In the genomic region with DNA sequence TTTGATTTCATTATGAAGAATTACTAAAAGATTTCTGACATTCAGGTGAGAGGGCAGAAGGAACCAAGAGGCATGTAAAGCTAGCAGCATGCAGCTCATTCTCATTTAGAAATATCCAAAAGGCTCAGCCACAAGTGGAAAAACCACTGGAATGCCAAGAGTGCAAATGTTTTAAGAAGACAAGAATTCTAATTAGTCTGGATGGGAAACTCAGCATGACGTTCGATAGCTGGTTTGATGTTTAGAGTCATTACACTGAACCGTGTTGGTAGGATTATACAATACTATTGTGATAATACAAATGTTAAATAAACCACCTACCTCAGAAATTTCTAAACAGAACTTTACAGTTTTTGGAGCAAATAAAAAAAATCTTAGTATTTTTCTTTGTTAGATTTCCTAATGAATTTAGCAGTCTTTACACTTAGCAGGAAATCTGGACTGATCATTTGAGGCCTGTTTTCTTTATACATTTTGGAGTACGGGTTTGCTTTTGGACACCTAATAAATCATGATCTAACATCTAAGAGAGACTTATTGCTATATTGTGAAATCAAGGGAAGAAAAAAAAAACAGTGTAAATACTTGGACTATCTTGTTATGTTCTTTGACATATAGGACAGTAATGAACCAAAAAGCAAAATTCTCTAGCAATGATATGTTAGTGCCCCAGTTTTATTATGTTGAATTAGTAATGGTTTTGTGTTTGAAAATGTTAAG, we compare ENCODE assay signal across 11 cellular contexts.
A peak's percentile ranks its signal among the peaks of the same experiment; 100 is the strongest.
DNase-seq lines count a peak whose midpoint lies in the region; TF ChIP-seq lines count a peak whose summit lies in the region.
"Had no signal": no experiment of that assay in that cellular context is flagged by ENCODE, and none has a peak within 500 bp of the region (broad histone marks: within the 10 kb centered on the region; RNA-seq: fewer than 3 reads in every experiment).

No MANE protein-coding gene starts in this region.

- H3K36me3 ChIP-seq in HUES48 (ENCODE audit: control insufficient read depth, insufficient read depth, low read length) (no peaks in the 10 kb centered on the region), spleen (no peaks in the 10 kb centered on the region)
- H3K36me3 ChIP-seq: heart left ventricle had no signal

- 63 to 69% (median 67%) methylated on average over 4 of the region's 4 CpGs for whole genome bisulfite sequencing in spleen, 5 donors

- H3K27ac ChIP-seq in HUES48 (ENCODE audit: low read depth, low read length) (peak overlapping the region; percentile 67), spleen (no peak overlapping the region)
- H3K27ac ChIP-seq: heart left ventricle had no signal

- H3K27me3 ChIP-seq in HUES48 (ENCODE audit: control insufficient read depth, insufficient read depth, low read length) = no peaks in the 10 kb centered on the region
- no peaks in the 10 kb centered on the region for H3K27me3 ChIP-seq in spleen (replicated peaks in 1 of 7)
- H3K27me3 ChIP-seq: heart left ventricle had no signal

- H3K9me3 ChIP-seq in HUES48 (ENCODE audit: control insufficient read depth, insufficient read depth, low read length) = no peaks in the 10 kb centered on the region
- no peaks in the 10 kb centered on the region for H3K9me3 ChIP-seq in spleen
- H3K9me3 ChIP-seq: heart left ventricle had no signal

- H3K4me1 ChIP-seq in HUES48 (ENCODE audit: control insufficient read depth, insufficient read depth, low read length) (peaks cover 22% of the 10 kb centered on the region), spleen (no peaks in the 10 kb centered on the region)
- H3K4me1 ChIP-seq: heart left ventricle had no signal

- H3K4me3 ChIP-seq in HUES48 (ENCODE audit: low read depth, low read length) (peak overlapping the region; percentile 19; the same call in 1 of the 2 replicates), choroid plexus epithelial cell (ENCODE audit: low read depth, low read length) (no peak overlapping the region), spleen (no peak overlapping the region)
- H3K4me3 ChIP-seq: heart left ventricle had no signal

- no peak overlapping the region for H3K9ac ChIP-seq in HUES48 (ENCODE audit: low read depth, low read length)

- no peak for TF ChIP-seq POLR2A in spleen (IDR thresholded peaks at IDR 0.05)

- peak; percentile 23 for DNase-seq in AG08396 (ENCODE audit: low spot score)
- peak; percentile 79 for DNase-seq in choroid plexus epithelial cell (ENCODE audit: low read depth)
- peak; percentile 4 for DNase-seq in medulla oblongata (ENCODE audit: extremely low spot score)
- no peak for DNase-seq in NCI-H1436 treated with DMSO at 0.1 percent for 48 hours (lab: John Stamatoyannopoulos, UW)
- DNase-seq in spleen = no peak
- no peak for DNase-seq in midbrain (lab: John Stamatoyannopoulos, UW)
- DNase-seq in globus pallidus (ENCODE audit: low spot score) = no peak
- DNase-seq: heart left ventricle, NCI-H187 treated with DMSO at 0.1 percent for 48 hours, T-helper 2 cell had no signal

- no peak for TF ChIP-seq CTCF in choroid plexus epithelial cell (conservative IDR thresholded peaks at IDR 0.05; ENCODE audit: low read depth, low read length)
- TF ChIP-seq CTCF in spleen (IDR thresholded peaks at IDR 0.05 in 8 of 11, conservative IDR thresholded peaks at IDR 0.05 in 3 of 11) = no peak

- intact Hi-C loops in spleen (cut with DNase I; ENCODE audit: low total_unique reads) = no loop called here

Comparison
In these comparisons a context has a peak if more than half of its experiments do, and no peak if none do; other contexts are left out.
1. DNase-seq: peak in AG08396 (single experiment), choroid plexus epithelial cell (single experiment) and medulla oblongata (single experiment); none in NCI-H1436 treated with DMSO at 0.1 percent for 48 hours (single experiment), spleen (single experiment), midbrain (single experiment) and globus pallidus (single experiment).